ENCODE assay signal across 8 cellular contexts in the genomic region with DNA sequence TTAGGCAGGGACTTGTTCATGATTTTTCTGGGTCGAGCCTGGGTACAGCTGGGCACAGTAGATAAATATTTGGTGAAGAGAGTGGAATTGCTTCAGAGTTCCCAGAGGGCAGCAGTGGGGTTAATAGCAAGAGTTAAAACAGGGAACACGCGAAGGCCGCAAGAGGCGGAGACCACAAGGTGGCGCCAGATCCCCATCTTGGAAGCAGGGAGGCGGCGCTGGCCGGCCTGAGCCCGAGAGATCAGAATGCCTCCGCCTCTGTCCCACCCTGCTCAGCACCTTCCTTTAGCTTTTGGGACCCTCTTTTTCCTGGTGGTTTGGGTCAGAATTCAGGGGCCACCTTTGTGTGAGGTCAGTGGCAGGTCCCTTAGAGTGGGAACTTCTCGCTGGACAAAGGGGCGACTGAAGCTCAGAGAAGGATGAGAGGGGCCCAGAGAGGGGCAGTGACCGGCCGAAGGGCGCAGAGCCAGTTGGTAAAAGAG. TPM values are rescaled to one million over a fixed set of nuclear protein-coding genes. Genes with fewer than 3 reads are reported as not detected.
A peak's percentile ranks its signal among the peaks of the same experiment; 100 is the strongest.
DNase-seq lines count a peak whose midpoint lies in the region; ATAC-seq, FAIRE-seq and TF ChIP-seq lines count a peak whose summit lies in the region.

No MANE protein-coding gene starts in this region.

- FAIRE-seq in GM12878 (lab: Jason Lieb, UNC): peak; percentile 93

- no peaks in the 10 kb centered on the region for H4K20me1 ChIP-seq in GM12878 (ENCODE audit: control insufficient read depth, insufficient read depth)

- DNase-seq in NCI-H146 (lab: John Stamatoyannopoulos, UW): peak; percentile 71
- DNase-seq in UCSD-AML1 (lab: John Stamatoyannopoulos, UW; ENCODE audit: unreplicated experiment): peak; percentile 85
- DNase-seq in GM12878 (ENCODE audit: low read depth, low spot score): no peak
- DNase-seq in iPS DF 6.9 (ENCODE audit: low read depth, low spot score): peak; percentile 72
- DNase-seq in spleen: peak; percentile 96

- peak; percentile 90 for ATAC-seq in GM12878
- ATAC-seq in GM19455 (IDR thresholded peaks at IDR 0.05; ENCODE audit: unreplicated experiment): no peak

- H3K36me3 ChIP-seq in GM12878 (ENCODE audit: control insufficient read depth in 2 of 2, insufficient read depth in 2 of 2, low read length in 1 of 2) (no peaks in the 10 kb centered on the region), iPS DF 6.9 (ENCODE audit: control insufficient read depth, insufficient read depth, low read length) (no peaks in the 10 kb centered on the region), spleen (no peaks in the 10 kb centered on the region)

- no peak overlapping the region; the same call in 1 of the 2 replicates for H3K4me2 ChIP-seq in GM12878 (ENCODE audit: control insufficient read depth, insufficient read depth)

- POLR2A ChIA-PET in GM12878 (lab: Charles Lee): interaction anchor here (1.2 to 1.9 kb wide), 2 partner anchors 16 to 111 kb away, joined by 3 to 7 read pairs; no protein-coding TSS in a partner anchor

- H3K9me3 ChIP-seq in GM12878 (replicated peaks; ENCODE audit: control insufficient read depth, insufficient read depth, low read length) (no peaks in the 10 kb centered on the region), iPS DF 6.9 (ENCODE audit: control insufficient read depth, insufficient read depth, low read length) (no peaks in the 10 kb centered on the region), spleen (no peaks in the 10 kb centered on the region)

- no peak for TF ChIP-seq EP300 in GM12878 (IDR thresholded peaks at IDR 0.05; ENCODE audit: borderline replicate concordance in 1 of 2, control insufficient read depth in 1 of 2, low read depth in 2 of 2, low read length in 2 of 2)

- RAD21 ChIA-PET in GM12878 (lab: Charles Lee; ENCODE audit: unreplicated experiment): interaction anchor here (0.9 to 9.7 kb wide), 9 partner anchors 15 to 149 kb away, joined by 3 to 186 read pairs (median 18); partner anchors contain the start of gene SDHB

- TF ChIP-seq CTCF in 22Rv1 (IDR thresholded peaks at IDR 0.05) (peak; percentile 94), GM12874 (IDR thresholded peaks at IDR 0.05; ENCODE audit: insufficient read depth, low read depth, low read length) (peak; percentile 92), GM12878 (IDR thresholded peaks at IDR 0.05 in 2 of 3, conservative IDR thresholded peaks at IDR 0.05 in 1 of 3; ENCODE audit: control insufficient read depth in 2 of 3, extremely low read depth in 1 of 3, insufficient read depth in 1 of 3, low read depth in 3 of 3, low read length in 3 of 3) (peak; percentile 85 to 96 (median 96)), spleen (IDR thresholded peaks at IDR 0.05 in 8 of 11, conservative IDR thresholded peaks at IDR 0.05 in 3 of 11) (peak; percentile 81 to 95 (median 91))

- H3K27me3 ChIP-seq in GM12878 (replicated peaks in 1 of 2; ENCODE audit: control insufficient read depth in 2 of 2, insufficient read depth in 2 of 2, low read length in 1 of 2) (no peaks in the 10 kb centered on the region), iPS DF 6.9 (ENCODE audit: control insufficient read depth, insufficient read depth, low read length) (no peaks in the 10 kb centered on the region), spleen (replicated peaks in 1 of 7) (peaks cover 0 to 9% (median 0%) of the 10 kb centered on the region in 7 donors)

- no peak for TF ChIP-seq POLR2A in GM12878 (IDR thresholded peaks at IDR 0.05; ENCODE audit: low read depth, low read length)
- no peak for TF ChIP-seq POLR2A in spleen (IDR thresholded peaks at IDR 0.05)

- 32% methylated on average over 16 of the region's 16 CpGs for WGBS in GM12878 (ENCODE audit: insufficient coverage, insufficient replicate concordance, low lambda C conversion rate, missing lambda C conversion rate)
- WGBS in iPS DF 6.9 (ENCODE audit: insufficient coverage, insufficient read length): no CpG with 5 or more reads among the region's 16 CpGs
- WGBS in spleen, 5 donors: 20 to 24% (median 22%) methylated on average over 16 of the region's 16 CpGs

- H2AFZ ChIP-seq in GM12878 (ENCODE audit: control insufficient read depth, low read depth, low read length): peak overlapping the region; percentile 11

- CTCF ChIA-PET in GM12878 (lab: Yijun Ruan, JAX): interaction anchor here (0.6 to 12.1 kb wide), 20 partner anchors 13 to 281 kb away, joined by 3 to 315 read pairs (median 5); no protein-coding TSS in a partner anchor

- in situ Hi-C loops in GM12878 (cut with MboI): loop anchor here (5.0 kb wide), 1 partner anchor 112 kb away; no protein-coding TSS in a partner anchor

- no peaks in the 10 kb centered on the region; the same call in 1 of the 2 replicates for H3K4me1 ChIP-seq in GM12878 (ENCODE audit: control insufficient read depth, insufficient read depth, low read length)
- no peaks in the 10 kb centered on the region; the same call in 1 of the 2 replicates for H3K4me1 ChIP-seq in iPS DF 6.9 (ENCODE audit: control insufficient read depth, insufficient read depth, low read length)
- H3K4me1 ChIP-seq in spleen: peaks cover 0 to 60% (median 24%) of the 10 kb centered on the region in 6 donors

- H3K27ac ChIP-seq in 22Rv1: no peak overlapping the region
- no peak overlapping the region for H3K27ac ChIP-seq in GM12878 (ENCODE audit: control insufficient read depth, insufficient read depth)
- H3K27ac ChIP-seq in iPS DF 6.9 (ENCODE audit: low read length): no peak overlapping the region
- H3K27ac ChIP-seq in spleen: peak overlapping the region in 1 of 8 donors; percentile 11

- intact Hi-C loops in GM12878 (cut with micrococcal nuclease; ENCODE audit: unreplicated experiment) (loop anchor here (1.0 to 2.0 kb wide), 2 partner anchors 112 to 211 kb away; no protein-coding TSS in a partner anchor), spleen (cut with DNase I; ENCODE audit: low total_unique reads) (loop anchor here (2.0 kb wide), 1 partner anchor 111 kb away; no protein-coding TSS in a partner anchor)

- H3K9ac ChIP-seq in GM12878 (ENCODE audit: control insufficient read depth, insufficient read depth, low read length): no peak overlapping the region

- SMC1A ChIA-PET in GM12878 (lab: Charles Lee; ENCODE audit: uncharacterized antibody, unreplicated experiment): interaction anchor here (0.9 to 12.4 kb wide), 16 partner anchors 13 to 211 kb away, joined by 3 to 236 read pairs (median 4); no protein-coding TSS in a partner anchor

- no TSS peak for BruUV-seq in GM12878 (replicated peaks; lab: Mats Ljungman, UMichigan)

- TF ChIP-seq RAD21 in GM12878 (IDR thresholded peaks at IDR 0.05; ENCODE audit: insufficient read depth, low read depth, low read length): peak; percentile 93

- H3K4me3 ChIP-seq in GM12878 (no peak overlapping the region), iPS DF 6.9 (ENCODE audit: low read length) (no peak overlapping the region), spleen (no peak overlapping the region)

- no peaks in the 10 kb centered on the region for H3K79me2 ChIP-seq in GM12878 (ENCODE audit: control insufficient read depth, insufficient read depth, low read length)

TF ChIP-seq in GM12878, 131 proteins besides CTCF, POLR2A, EP300 and RAD21 (continues in another document):
- TF ChIP-seq, protein P1, sequence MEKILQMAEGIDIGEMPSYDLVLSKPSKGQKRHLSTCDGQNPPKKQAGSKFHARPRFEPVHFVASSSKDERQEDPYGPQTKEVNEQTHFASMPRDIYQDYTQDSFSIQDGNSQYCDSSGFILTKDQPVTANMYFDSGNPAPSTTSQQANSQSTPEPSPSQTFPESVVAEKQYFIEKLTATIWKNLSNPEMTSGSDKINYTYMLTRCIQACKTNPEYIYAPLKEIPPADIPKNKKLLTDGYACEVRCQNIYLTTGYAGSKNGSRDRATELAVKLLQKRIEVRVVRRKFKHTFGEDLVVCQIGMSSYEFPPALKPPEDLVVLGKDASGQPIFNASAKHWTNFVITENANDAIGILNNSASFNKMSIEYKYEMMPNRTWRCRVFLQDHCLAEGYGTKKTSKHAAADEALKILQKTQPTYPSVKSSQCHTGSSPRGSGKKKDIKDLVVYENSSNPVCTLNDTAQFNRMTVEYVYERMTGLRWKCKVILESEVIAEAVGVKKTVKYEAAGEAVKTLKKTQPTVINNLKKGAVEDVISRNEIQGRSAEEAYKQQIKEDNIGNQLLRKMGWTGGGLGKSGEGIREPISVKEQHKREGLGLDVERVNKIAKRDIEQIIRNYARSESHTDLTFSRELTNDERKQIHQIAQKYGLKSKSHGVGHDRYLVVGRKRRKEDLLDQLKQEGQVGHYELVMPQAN (conservative IDR thresholded peaks at IDR 0.05): no peak
- 0 out of 4 replicates have a peak, but pooled peaks of 1 of the 2 experiments have one; percentile 5 for TF ChIP-seq BHLHE40 (IDR thresholded peaks at IDR 0.05; ENCODE audit: borderline replicate concordance in 1 of 2, low read depth in 2 of 2, low read length in 1 of 2)

RNA-seq across cellular contexts. Expression of gene PADI2, which starts 6.5 kb away (rescaled TPM):
- total RNA-seq in GM12878 (2013; cell fraction: nucleolus; rRNA removed): 46.4 and 54.7 TPM in 2 replicates
- total RNA-seq in GM12878 (2014; rRNA removed) (0.05 and 0.06 TPM in 2 replicates), GM12878 (2014; rRNA removed; fragmentation: Illumina TruSeq; extraction: Trizol) (0.09 TPM in 2 replicates), GM12878 (2021) (0.18 and 0.21 TPM in 2 replicates), spleen (10 to 100 TPM in 5 of 7 donors, 1 to 10 TPM in 2; 8.7 to 63.6 (median 30.7) TPM)
- 0.33 TPM for polyA plus RNA-seq in GM12878 (2011; ENCODE audit: low read depth)
- polyA plus RNA-seq in GM12878 (2011; rRNA removed) (1.9 and 3.0 TPM in 2 replicates), GM12878 (2014; fragmentation: Illumina TruSeq; extraction: Trizol) (0.06 and 0.19 TPM in 2 replicates), GM12878 (2014; fragmentation: Nextera tagmentation; extraction: Ambion mirVana) (under 1 TPM; 0.05 to 0.09 TPM), GM12878 (2014; rRNA removed) (0.09 and 0.10 TPM in 2 replicates), GM12878 (2016; fragmentation: Nextera tagmentation; extraction: Ambion mirVana) (under 1 TPM in 1 of 2 experiments, not detected in 1; 0.17 TPM), spleen (1 to 10 TPM in 2 of 3 donors, under 1 TPM in 1; 0.50 to 3.5 (median 3.3) TPM)
- polyA plus RNA-seq in GM12878 (2011; cell fraction: cytosol; rRNA removed): 2.3 and 2.7 TPM in 2 replicates
- 7.6 and 15.7 TPM in 2 replicates for polyA plus RNA-seq in GM12878 (2011; cell fraction: nucleus; rRNA removed)
- 0.61 and 1.5 TPM in 2 replicates for polyA plus RNA-seq in GM12878 (2012)
- polyA minus RNA-seq in GM12878 (2011; rRNA and poly(A)+ RNA removed): 3.7 and 4.6 TPM in 2 replicates
- polyA minus RNA-seq in GM12878 (2011; cell fraction: cytosol; rRNA and poly(A)+ RNA removed): 1.9 and 2.0 TPM in 2 replicates
- 2.1 and 2.3 TPM in 2 replicates for polyA minus RNA-seq in GM12878 (2011; cell fraction: nucleus; rRNA and poly(A)+ RNA removed)
